Comparison of ENCODE assay signal across 8 cellular contexts in the genomic region with DNA sequence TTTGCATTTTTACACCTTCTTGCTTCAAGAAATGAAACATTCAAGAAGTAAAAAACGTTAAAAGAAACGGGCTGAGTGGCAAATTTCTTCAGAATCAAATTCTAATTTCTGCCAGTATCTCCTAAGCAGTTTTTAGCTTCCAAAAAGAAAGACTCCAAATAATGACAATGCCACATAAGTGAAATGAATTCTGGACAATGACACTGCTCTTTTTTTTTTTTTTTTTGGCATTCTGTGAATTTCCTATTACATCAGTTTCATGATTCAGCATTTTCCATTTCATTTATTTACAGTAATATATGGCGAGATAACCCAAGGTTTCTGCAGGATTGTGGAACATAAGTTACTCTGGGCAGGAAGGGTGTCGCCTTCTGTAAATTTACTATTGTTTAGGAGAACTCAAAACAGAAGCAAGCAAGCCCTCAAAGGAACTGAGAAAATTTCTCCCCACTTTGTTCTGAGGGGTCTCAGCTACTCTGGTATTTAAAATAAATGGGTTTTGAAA. TPM values are rescaled to one million over a fixed set of nuclear protein-coding genes. Genes with fewer than 3 reads are reported as not detected.
DNase-seq lines count a peak whose midpoint lies in the region; ATAC-seq and TF ChIP-seq lines count a peak whose summit lies in the region.

No MANE protein-coding gene starts in this region.

- no peaks in the 10 kb centered on the region for H3K27me3 ChIP-seq in CD4-positive, CD25-positive, alpha-beta regulatory T cell (ENCODE audit: control insufficient read depth, insufficient read depth, low read length)
- no peaks in the 10 kb centered on the region for H3K27me3 ChIP-seq in colonic mucosa

- H3K4me1 Mint-ChIP-seq in CD4-positive, CD25-positive, alpha-beta regulatory T cell, result peaks cover 24 to 60% (median 50%) of the 10 kb centered on the region in 4 donors
- peaks cover 31 to 73% (median 57%) of the 10 kb centered on the region in 4 donors for H3K4me1 Mint-ChIP-seq in naive thymus-derived CD8-positive, alpha-beta T cell

- TF ChIP-seq CTCF in LNCaP clone FGC (IDR thresholded peaks at IDR 0.05; ENCODE audit: control insufficient read depth, extremely low read depth, insufficient read depth), result no peak
- no peak for TF ChIP-seq CTCF in colonic mucosa (IDR thresholded peaks at IDR 0.05)

- H3K27ac Mint-ChIP-seq in CD4-positive, CD25-positive, alpha-beta regulatory T cell, result peak overlapping the region; percentile 92 to 100 (median 100)
- peak overlapping the region; percentile 91 to 99 (median 96) for H3K27ac Mint-ChIP-seq in naive thymus-derived CD8-positive, alpha-beta T cell

- peaks cover 55% of the 10 kb centered on the region for H3K4me1 ChIP-seq in CD4-positive, CD25-positive, alpha-beta regulatory T cell (ENCODE audit: control insufficient read depth, insufficient read depth, low read length, poor library complexity, severe bottlenecking)
- peaks cover 10% of the 10 kb centered on the region for H3K4me1 ChIP-seq in colonic mucosa

- peak overlapping the region; percentile 90 for H3K4me3 ChIP-seq in CD4-positive, CD25-positive, alpha-beta regulatory T cell (ENCODE audit: low read depth, low read length)
- peak overlapping the region; percentile 75 for H3K4me3 ChIP-seq in LNCaP clone FGC (ENCODE audit: low read depth, low read length)
- peak overlapping the region; percentile 88 for H3K4me3 ChIP-seq in colonic mucosa

- POLR2A ChIA-PET in naive thymus-derived CD8-positive, alpha-beta T cell (lab: Charles Lee), result interaction anchor here (0.6 to 1.9 kb wide), 5 partner anchors 8 to 53 kb away, joined by 3 to 8 read pairs (median 3); partner anchors contain the start of gene SMIM20

- H3K9ac ChIP-seq in colonic mucosa (ENCODE audit: low read depth in 2 of 2, low read length in 2 of 2), result peak overlapping the region; percentile 52 to 78

- intact Hi-C loops in colonic mucosa (cut with DNase I), result loop anchor here (10.0 kb wide), 1 partner anchor 53 kb away; the partner anchor contains the start of gene SMIM20

- H3K36me3 Mint-ChIP-seq in CD4-positive, CD25-positive, alpha-beta regulatory T cell, result no peaks in the 10 kb centered on the region
- H3K36me3 Mint-ChIP-seq in naive thymus-derived CD8-positive, alpha-beta T cell, result peaks cover 0 to 5% (median 0%) of the 10 kb centered on the region in 3 donors

- peak overlapping the region; percentile 94 to 100 (median 98) for H3K4me3 Mint-ChIP-seq in CD4-positive, CD25-positive, alpha-beta regulatory T cell
- H3K4me3 Mint-ChIP-seq in naive thymus-derived CD8-positive, alpha-beta T cell, result peak overlapping the region; percentile 94 to 100 (median 97)

- H3K9me3 ChIP-seq in CD4-positive, CD25-positive, alpha-beta regulatory T cell (ENCODE audit: control insufficient read depth in 2 of 2, low read length in 2 of 2), result no peaks in the 10 kb centered on the region
- H3K9me3 ChIP-seq in colonic mucosa, result no peaks in the 10 kb centered on the region

- DNase-seq in CD4-positive, CD25-positive, alpha-beta regulatory T cell, result peak in 1 of 3 donors; percentile 18
- peak; percentile 17 for DNase-seq in LNCaP clone FGC (ENCODE audit: low read depth)
- no peak for DNase-seq in colonic mucosa
- no peak for DNase-seq in naive thymus-derived CD8-positive, alpha-beta T cell
- no peak for DNase-seq in Kasumi-1 (lab: John Stamatoyannopoulos, UW)
- no peak for DNase-seq in NCI-H446 treated with DMSO at 0.1 percent for 48 hours (lab: John Stamatoyannopoulos, UW)

- H3K9me3 Mint-ChIP-seq in CD4-positive, CD25-positive, alpha-beta regulatory T cell, result peaks cover 0 to 2% (median 0%) of the 10 kb centered on the region in 7 donors
- peaks cover 0 to 3% (median 0%) of the 10 kb centered on the region in 9 donors for H3K9me3 Mint-ChIP-seq in naive thymus-derived CD8-positive, alpha-beta T cell

- H3K27ac ChIP-seq in CD4-positive, CD25-positive, alpha-beta regulatory T cell (ENCODE audit: insufficient read depth, low read length, poor library complexity, severe bottlenecking), result peak overlapping the region; percentile 85
- H3K27ac ChIP-seq in colonic mucosa, result peak overlapping the region; percentile 91

- no peaks in the 10 kb centered on the region for H3K27me3 Mint-ChIP-seq in CD4-positive, CD25-positive, alpha-beta regulatory T cell
- peaks cover 0 to 2% (median 0%) of the 10 kb centered on the region in 5 donors for H3K27me3 Mint-ChIP-seq in naive thymus-derived CD8-positive, alpha-beta T cell

- ATAC-seq in CD4-positive, CD25-positive, alpha-beta regulatory T cell (ENCODE audit: low read depth in 2 of 2), result no peak
- ATAC-seq in naive thymus-derived CD8-positive, alpha-beta T cell, result no peak
- ATAC-seq in HG03521 (IDR thresholded peaks at IDR 0.05; ENCODE audit: unreplicated experiment), result no peak
- no peak for ATAC-seq in GM21367 (IDR thresholded peaks at IDR 0.05; ENCODE audit: unreplicated experiment)

- no peaks in the 10 kb centered on the region for H3K36me3 ChIP-seq in CD4-positive, CD25-positive, alpha-beta regulatory T cell (ENCODE audit: control insufficient read depth, insufficient read depth, low read length)
- no peaks in the 10 kb centered on the region for H3K36me3 ChIP-seq in colonic mucosa

RNA-seq across cellular contexts. Expression of gene SEL1L3, which starts 1.3 kb away (rescaled TPM):
- 74.5 TPM for total RNA-seq in CD4-positive, CD25-positive, alpha-beta regulatory T cell
- 10 to 100 TPM; 36.5 to 61.0 (median 44.9) TPM for polyA plus RNA-seq in CD4-positive, CD25-positive, alpha-beta regulatory T cell
- total RNA-seq in colonic mucosa, result 10 to 100 TPM; 88.4 to 96.2 TPM
- 10 to 100 TPM; 52.7 to 57.2 TPM for total RNA-seq in naive thymus-derived CD8-positive, alpha-beta T cell
- polyA plus RNA-seq in naive thymus-derived CD8-positive, alpha-beta T cell, result 10 to 100 TPM; 19.2 to 35.1 (median 30.4) TPM

RNA-seq across cellular contexts. Expression of gene SMIM20, which starts 52.5 kb away (rescaled TPM):
- total RNA-seq in CD4-positive, CD25-positive, alpha-beta regulatory T cell, result 7.4 TPM
- polyA plus RNA-seq in CD4-positive, CD25-positive, alpha-beta regulatory T cell, result 10 to 100 TPM; 50.5 to 80.5 (median 55.7) TPM
- 10 to 100 TPM; 36.5 to 37.4 TPM for total RNA-seq in colonic mucosa
- 10 to 100 TPM; 19.4 to 20.0 TPM for total RNA-seq in naive thymus-derived CD8-positive, alpha-beta T cell
- polyA plus RNA-seq in naive thymus-derived CD8-positive, alpha-beta T cell, result 10 to 100 TPM; 64.1 to 76.4 (median 65.8) TPM
